8 cellular contexts compared by ENCODE assay signal in genomic region chr6:117483004-117483644, GRCh38. TPM values are rescaled to one million over a fixed set of nuclear protein-coding genes. Genes with fewer than 3 reads are reported as not detected.
DNase-seq lines count a peak whose midpoint lies in the region; ATAC-seq and TF ChIP-seq lines count a peak whose summit lies in the region.

No MANE protein-coding gene starts in this region.

- intact Hi-C loops in cardiac septum (cut with DNase I) = loop anchor here (2.0 kb wide), 2 partner anchors 16 to 120 kb away; partner anchors contain the start of gene GOPC
- intact Hi-C loops in ovary (cut with DNase I) = no loop called here

- no peak for TF ChIP-seq EP300 in ovary (IDR thresholded peaks at IDR 0.05)

- H3K4me1 ChIP-seq in ovary (ENCODE audit: insufficient read depth) = no peaks in the 10 kb centered on the region

- H3K4me3 Mint-ChIP-seq in activated naive CD8-positive, alpha-beta T cell treated with anti-CD3 and anti-CD28 coated beads for 36 hours = peak overlapping the region; percentile 82

- ATAC-seq in HG02870 (IDR thresholded peaks at IDR 0.05; ENCODE audit: unreplicated experiment) = peak; percentile 16

- H3K36me3 ChIP-seq in ovary = no peaks in the 10 kb centered on the region

- no peak for TF ChIP-seq POLR2A in ovary (IDR thresholded peaks at IDR 0.05)

- H3K27me3 Mint-ChIP-seq in activated naive CD8-positive, alpha-beta T cell treated with anti-CD3 and anti-CD28 coated beads for 36 hours = peaks cover 62% of the 10 kb centered on the region

- H3K27ac ChIP-seq in ovary = peak overlapping the region; percentile 67

- TF ChIP-seq CTCF in ovary (IDR thresholded peaks at IDR 0.05) = no peak

- no peaks in the 10 kb centered on the region for H3K9me3 Mint-ChIP-seq in activated naive CD8-positive, alpha-beta T cell treated with anti-CD3 and anti-CD28 coated beads for 36 hours

- H3K4me1 Mint-ChIP-seq in activated naive CD8-positive, alpha-beta T cell treated with anti-CD3 and anti-CD28 coated beads for 36 hours = peaks cover 13% of the 10 kb centered on the region

- H3K27me3 ChIP-seq in ovary = no peaks in the 10 kb centered on the region

- peak overlapping the region; percentile 32 for H3K27ac Mint-ChIP-seq in activated naive CD8-positive, alpha-beta T cell treated with anti-CD3 and anti-CD28 coated beads for 36 hours

- H3K36me3 Mint-ChIP-seq in activated naive CD8-positive, alpha-beta T cell treated with anti-CD3 and anti-CD28 coated beads for 36 hours = no peaks in the 10 kb centered on the region

- H3K4me3 ChIP-seq in ovary = peak overlapping the region; percentile 77

- no peaks in the 10 kb centered on the region for H3K9me3 ChIP-seq in ovary

- peak; percentile 73 for DNase-seq in activated CD8-positive, alpha-beta memory T cell treated with anti-CD3 and anti-CD28 coated beads for 24 hours
- DNase-seq in activated CD8-positive, alpha-beta memory T cell treated with anti-CD3 and anti-CD28 coated beads, Interleukin-2, amount 50 U/mL, for 4 hours = no peak
- peak; percentile 57 for DNase-seq in NCI-H82 (lab: John Stamatoyannopoulos, UW)
- peak; percentile 34 for DNase-seq in activated naive CD8-positive, alpha-beta T cell treated with anti-CD3 and anti-CD28 coated beads for 36 hours
- DNase-seq in cardiac septum (ENCODE audit: low spot score) = peak; percentile 77
- DNase-seq in ovary = peak; percentile 23 to 58 (median 35)
- DNase-seq in NCI-H446 treated with DMSO at 0.1 percent for 48 hours (lab: John Stamatoyannopoulos, UW) = no peak

- 0 to 1% (median 0%) methylated on average over 38 to 46 of the region's 46 CpGs for WGBS in ovary, 3 donors

RNA-seq across cellular contexts. Expression of gene DCBLD1, which starts 0.7 kb away (rescaled TPM):
- 1 to 10 TPM; 1.9 to 2.4 TPM for total RNA-seq in activated naive CD8-positive, alpha-beta T cell treated with anti-CD3 and anti-CD28 coated beads for 36 hours
- total RNA-seq in cardiac septum (3.8 TPM), ovary (1 to 10 TPM; 2.8 to 4.2 (median 3.3) TPM)
- 1 to 10 TPM; 2.3 to 9.2 TPM for polyA plus RNA-seq in ovary

RNA-seq across cellular contexts. Expression of gene ROS1, which starts 57.4 kb away (rescaled TPM):
- not detected for total RNA-seq in activated naive CD8-positive, alpha-beta T cell treated with anti-CD3 and anti-CD28 coated beads for 36 hours
- total RNA-seq in cardiac septum (0.05 TPM), ovary (under 1 TPM in 4 of 7 donors, not detected in 3; under 0.01 to 0.62 (median 0.14) TPM)
- polyA plus RNA-seq in ovary = not detected

Comparison
In these comparisons a context has a peak if more than half of its experiments do, and no peak if none do; other contexts are left out.
1. DNase-seq: peak in activated CD8-positive, alpha-beta memory T cell treated with anti-CD3 and anti-CD28 coated beads for 24 hours (single experiment), NCI-H82 (single experiment), activated naive CD8-positive, alpha-beta T cell treated with anti-CD3 and anti-CD28 coated beads for 36 hours (single experiment), cardiac septum (single experiment) and ovary (5 of 5); none in activated CD8-positive, alpha-beta memory T cell treated with anti-CD3 and anti-CD28 coated beads, Interleukin-2, amount 50 U/mL, for 4 hours (single experiment) and NCI-H446 treated with DMSO at 0.1 percent for 48 hours (single experiment).